Comparison of ENCODE assay signal across 8 cellular contexts in genomic region chr15:51731549-51732267, GRCh38. TPM values are rescaled to one million over a fixed set of nuclear protein-coding genes. Genes with fewer than 3 reads are reported as not detected.
DNase-seq lines count a peak whose midpoint lies in the region; ATAC-seq and TF ChIP-seq lines count a peak whose summit lies in the region.

No MANE protein-coding gene starts in this region.

- in situ Hi-C loops in GM13976 (cut with MboI; ENCODE audit: low sequenced_read_pairs, unreplicated experiment), result no loop called here

- peak overlapping the region; percentile 90 for H3K27ac Mint-ChIP-seq in activated T-cell treated with anti-CD3 and anti-CD28 coated beads, Interleukin-2, amount 50 U/mL, for 24 hours
- peak overlapping the region; percentile 88 for H3K27ac Mint-ChIP-seq in stimulated activated naive B cell treated with anti-CD40 and anti-IgM and Interleukin-4, amounts not matched to agents 10 μg/mL and 1 μg/mL and 100 μg/mL, for 72 hours

- H3K27me3 Mint-ChIP-seq in activated T-cell treated with anti-CD3 and anti-CD28 coated beads, Interleukin-2, amount 50 U/mL, for 24 hours, result no peaks in the 10 kb centered on the region
- no peaks in the 10 kb centered on the region for H3K27me3 Mint-ChIP-seq in stimulated activated naive B cell treated with anti-CD40 and anti-IgM and Interleukin-4, amounts not matched to agents 10 μg/mL and 1 μg/mL and 100 μg/mL, for 72 hours

- no peaks in the 10 kb centered on the region for H3K27me3 ChIP-seq in left ventricle myocardium inferior (ENCODE audit: low read depth)

- TF ChIP-seq CTCF in GM13976 (IDR thresholded peaks at IDR 0.05; ENCODE audit: borderline replicate concordance, control extremely low read depth, extremely low read depth, insufficient read depth, missing control alignments) (no peak), left ventricle myocardium inferior (IDR thresholded peaks at IDR 0.05; ENCODE audit: borderline replicate concordance) (no peak)

- H3K36me3 ChIP-seq in KOPT-K1 (ENCODE audit: insufficient read depth, low read length) (0 out of 2 replicates have a peak, but pooled peaks cover 9% of the 10 kb centered on the region), left ventricle myocardium inferior (no peaks in the 10 kb centered on the region)

- peak overlapping the region; percentile 93 for H3K27ac ChIP-seq in KOPT-K1 (ENCODE audit: low read depth, low read length, poor library complexity, severe bottlenecking)
- peak overlapping the region; percentile 79 for H3K27ac ChIP-seq in left ventricle myocardium inferior (replicated peaks)

- H3K4me3 Mint-ChIP-seq in activated T-cell treated with anti-CD3 and anti-CD28 coated beads, Interleukin-2, amount 50 U/mL, for 24 hours, result peak overlapping the region; percentile 71
- peak overlapping the region; percentile 71 to 79 for H3K4me3 Mint-ChIP-seq in stimulated activated naive B cell treated with anti-CD40 and anti-IgM and Interleukin-4, amounts not matched to agents 10 μg/mL and 1 μg/mL and 100 μg/mL, for 72 hours

- H3K4me1 Mint-ChIP-seq in activated T-cell treated with anti-CD3 and anti-CD28 coated beads, Interleukin-2, amount 50 U/mL, for 24 hours (ENCODE audit: low read depth), result peaks cover 90% of the 10 kb centered on the region
- peaks cover 66 to 97% of the 10 kb centered on the region in 2 donors for H3K4me1 Mint-ChIP-seq in stimulated activated naive B cell treated with anti-CD40 and anti-IgM and Interleukin-4, amounts not matched to agents 10 μg/mL and 1 μg/mL and 100 μg/mL, for 72 hours

- ATAC-seq in GM21619 (IDR thresholded peaks at IDR 0.05; ENCODE audit: unreplicated experiment), result peak; percentile 56
- peak; percentile 70 to 76 for ATAC-seq in stimulated activated naive B cell treated with anti-CD40 and anti-IgM and Interleukin-4, amounts not matched to agents 10 μg/mL and 1 μg/mL and 100 μg/mL, for 72 hours (replicated peaks)

- H3K9me3 ChIP-seq in KOPT-K1 (ENCODE audit: insufficient read depth, low read length, poor library complexity, severe bottlenecking), result no peaks in the 10 kb centered on the region
- H3K9me3 ChIP-seq in left ventricle myocardium inferior (replicated peaks), result no peaks in the 10 kb centered on the region

- DNase-seq in GM13976 (ENCODE audit: low spot score) (peak; percentile 51), left ventricle myocardium inferior (no peak), NCI-H524 (lab: John Stamatoyannopoulos, UW) (no peak), NCI-H774 (lab: John Stamatoyannopoulos, UW) (no peak)
- peak; percentile 43 for DNase-seq in activated T-cell treated with anti-CD3 and anti-CD28 coated beads, Interleukin-2, amount 50 U/mL, for 24 hours
- DNase-seq in stimulated activated naive B cell treated with anti-CD40 and anti-IgM and Interleukin-4, amounts not matched to agents 10 μg/mL and 1 μg/mL and 100 μg/mL, for 72 hours, result peak; percentile 70

- no peaks in the 10 kb centered on the region for H3K9me3 Mint-ChIP-seq in activated T-cell treated with anti-CD3 and anti-CD28 coated beads, Interleukin-2, amount 50 U/mL, for 24 hours
- H3K9me3 Mint-ChIP-seq in stimulated activated naive B cell treated with anti-CD40 and anti-IgM and Interleukin-4, amounts not matched to agents 10 μg/mL and 1 μg/mL and 100 μg/mL, for 72 hours, result no peaks in the 10 kb centered on the region

- peaks cover 45% of the 10 kb centered on the region for H3K4me1 ChIP-seq in left ventricle myocardium inferior

- H3K36me3 Mint-ChIP-seq in activated T-cell treated with anti-CD3 and anti-CD28 coated beads, Interleukin-2, amount 50 U/mL, for 24 hours (ENCODE audit: low read depth), result peaks cover 33% of the 10 kb centered on the region
- peaks cover 12 to 33% of the 10 kb centered on the region in 2 donors for H3K36me3 Mint-ChIP-seq in stimulated activated naive B cell treated with anti-CD40 and anti-IgM and Interleukin-4, amounts not matched to agents 10 μg/mL and 1 μg/mL and 100 μg/mL, for 72 hours

- peak overlapping the region; percentile 48 for H3K4me3 ChIP-seq in left ventricle myocardium inferior

- intact Hi-C loops in left ventricle myocardium inferior (cut with micrococcal nuclease), result no loop called here

RNA-seq across cellular contexts. Expression of gene LYSMD2, which starts 5.7 kb away (rescaled TPM):
- total RNA-seq in left ventricle myocardium inferior, result 4.2 TPM

RNA-seq across cellular contexts. Expression of gene TMOD2, which starts 19.7 kb away (rescaled TPM):
- 5.1 TPM for total RNA-seq in left ventricle myocardium inferior

RNA-seq across cellular contexts. Expression of gene SCG3, which starts 50.4 kb away (rescaled TPM):
- total RNA-seq in left ventricle myocardium inferior, result not detected

Comparison
In these comparisons a context has a peak if more than half of its experiments do, and no peak if none do; other contexts are left out.
1. DNase-seq: peak in GM13976 (single experiment), activated T-cell treated with anti-CD3 and anti-CD28 coated beads, Interleukin-2, amount 50 U/mL, for 24 hours (single experiment) and stimulated activated naive B cell treated with anti-CD40 and anti-IgM and Interleukin-4, amounts not matched to agents 10 μg/mL and 1 μg/mL and 100 μg/mL, for 72 hours (single experiment); none in left ventricle myocardium inferior (single experiment), NCI-H524 (0 of 2) and NCI-H774 (single experiment).